ENCODE assay signal across 18 cellular contexts in the genomic region with DNA sequence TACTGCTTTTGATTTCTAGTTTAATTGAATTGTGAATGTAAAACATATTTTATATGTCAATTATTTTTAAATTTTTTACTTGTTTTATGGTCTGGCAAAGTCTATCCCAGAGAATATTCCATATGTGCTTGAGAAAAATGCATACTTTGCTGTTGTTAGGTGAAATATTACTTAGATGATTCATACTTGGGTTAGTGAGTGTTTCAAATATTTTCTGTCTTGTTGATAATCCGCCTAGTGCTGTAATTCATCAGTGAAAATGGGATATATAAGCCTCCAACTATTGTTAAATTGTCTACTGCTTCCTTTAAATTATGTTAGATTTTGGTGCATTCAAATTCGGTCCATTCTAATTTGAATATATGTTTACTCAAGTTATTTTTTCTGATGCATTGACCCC.
"Had no signal": no experiment of that assay in that cellular context is flagged by ENCODE, and none has a peak within 500 bp of the region (broad histone marks: within the 10 kb centered on the region; RNA-seq: fewer than 3 reads in every experiment).

No MANE protein-coding gene starts in this region.

- ATAC-seq: activated CD4-positive, alpha-beta T cell treated with anti-CD3 and anti-CD28 coated beads for 36 hours; natural killer cell had no signal

- H3K9ac ChIP-seq: parathyroid adenoma had no signal

- H3K79me2 ChIP-seq: parathyroid adenoma had no signal

- H3K27me3 ChIP-seq: adrenal gland, brain microvascular endothelial cell, neutrophil, transverse colon had no signal

- H3K9me3 ChIP-seq: left ventricle myocardium inferior, neutrophil, transverse colon had no signal

- DNase-seq: activated CD4-positive, alpha-beta memory T cell treated with anti-CD3 and anti-CD28 coated beads, Interleukin-2, amount 10 ng/mL, durations not matched to agents 7 days and 5 days; activated CD4-positive, alpha-beta T cell treated with anti-CD3 and anti-CD28 coated beads for 36 hours; activated naive CD4-positive, alpha-beta T cell treated with anti-CD3 and anti-CD28 coated beads, Interleukin-2, amount 50 U/mL, for 16 hours; activated T-cell treated with anti-CD3 and anti-CD28 coated beads, Interleukin-2, amount 50 U/mL, for 24 hours; adrenal gland; brain microvascular endothelial cell; effector memory CD4-positive, alpha-beta T cell; kidney; left ventricle myocardium inferior; natural killer cell; stimulated activated CD4-positive, alpha-beta T cell treated with anti-CD3 and anti-CD28 coated beads, Interleukin-15, amount 100 ng/mL, for 24 hours; stimulated activated CD4-positive, alpha-beta T cell treated with anti-CD3 and anti-CD28 coated beads, Interleukin-4, amount 100 ng/mL, for 24 hours; stimulated activated CD8-positive, alpha-beta memory T cell treated with anti-CD3 and anti-CD28 coated beads, Interleukin-4, amount 100 ng/mL, for 48 hours; stimulated activated naive CD4-positive, alpha-beta T cell treated with Interleukin-2 at 50 U/mL for 16 hours; T-helper 2 cell; transverse colon had no signal

- H3K4me1 ChIP-seq: adrenal gland, left ventricle myocardium inferior, parathyroid adenoma, transverse colon had no signal

- H2AFZ ChIP-seq: parathyroid adenoma had no signal

- H3K36me3 ChIP-seq: adrenal gland, brain microvascular endothelial cell, left ventricle myocardium inferior, neutrophil, transverse colon had no signal

- H3K27ac ChIP-seq: adrenal gland, brain microvascular endothelial cell, left ventricle myocardium inferior, neutrophil, parathyroid adenoma, transverse colon had no signal

- H3K4me3 ChIP-seq: adrenal gland, left ventricle myocardium inferior, transverse colon had no signal
